ENCODE assay signal across 14 cellular contexts in genomic region chr2:11547912-11548497, GRCh38. TPM values are rescaled to one million over a fixed set of nuclear protein-coding genes. Genes with fewer than 3 reads are reported as not detected.
DNase-seq lines count a peak whose midpoint lies in the region; ATAC-seq, FAIRE-seq and TF ChIP-seq lines count a peak whose summit lies in the region.
"Had no signal": no experiment of that assay in that cellular context is flagged by ENCODE, and none has a peak within 500 bp of the region (broad histone marks: within the 10 kb centered on the region; RNA-seq: fewer than 3 reads in every experiment).

No MANE protein-coding gene starts in this region.

- H3K9me3 Mint-ChIP-seq in WTC11: peaks cover 5% of the 10 kb centered on the region
- H3K9me3 Mint-ChIP-seq: CD8-positive, alpha-beta T cell had no signal

- FAIRE-seq in GM12891 (lab: Jason Lieb, UNC) (peak; percentile 55), urothelium cell line (lab: Jason Lieb, UNC) (peak; percentile 97), H54 (lab: Jason Lieb, UNC) (no peak)

- TF ChIP-seq CTCF in WTC11 (IDR thresholded peaks at IDR 0.05): no peak

- POLR2A ChIA-PET in WTC11 (lab: Charles Lee): interaction anchor here (0.6 to 1.0 kb wide), 2 partner anchors 8 to 41 kb away, joined by 3 to 6 read pairs; no protein-coding TSS in a partner anchor

- no peaks in the 10 kb centered on the region for H3K27me3 Mint-ChIP-seq in WTC11 (ENCODE audit: low read depth)

- DNase-seq in GM12891 (ENCODE audit: insufficient read length, low spot score): no peak
- no peak for DNase-seq in WTC11 (ENCODE audit: low spot score)
- peak; percentile 16 for DNase-seq in left lobe of liver (ENCODE audit: low spot score)
- DNase-seq in urothelium cell line (ENCODE audit: low spot score): no peak
- no peak for DNase-seq in islet precursor cell
- no peak for DNase-seq in NCI-H2107 treated with DMSO at 0.1 percent for 48 hours (lab: John Stamatoyannopoulos, UW; ENCODE audit: unreplicated experiment)
- DNase-seq in H54 (ENCODE audit: insufficient read length, low spot score): no peak
- DNase-seq: 8988T; Calu3; CD8-positive, alpha-beta T cell; DMS79 treated with DMSO at 0.1 percent for 48 hours; GF-D8; GOT3 had no signal

- no peak for TF ChIP-seq POLR2A in GM12891 (IDR thresholded peaks at IDR 0.05; ENCODE audit: low read depth, low read length)
- no peak for TF ChIP-seq POLR2A in H54 (IDR thresholded peaks at IDR 0.05; ENCODE audit: low read depth, low read length)

- peak overlapping the region; percentile 11; the same call in 1 of the 2 replicates for H3K27ac Mint-ChIP-seq in WTC11
- H3K27ac Mint-ChIP-seq: B cell; CD8-positive, alpha-beta T cell had no signal

- ATAC-seq in WTC11: no peak
- no peak for ATAC-seq in left lobe of liver
- ATAC-seq: CD8-positive, alpha-beta T cell had no signal

- H3K4me1 Mint-ChIP-seq in WTC11: peaks cover 38% of the 10 kb centered on the region
- H3K4me1 Mint-ChIP-seq: B cell had no signal

- H3K36me3 Mint-ChIP-seq in WTC11: peaks cover 4% of the 10 kb centered on the region; the same call in 1 of the 2 replicates
- H3K36me3 Mint-ChIP-seq: CD8-positive, alpha-beta T cell had no signal

- CTCF ChIA-PET in WTC11 (lab: Charles Lee): interaction anchor here (0.6 to 1.7 kb wide), 4 partner anchors 10 to 68 kb away, joined by 3 to 6 read pairs (median 4); no protein-coding TSS in a partner anchor

- no peak overlapping the region for H3K4me3 Mint-ChIP-seq in WTC11
- H3K4me3 Mint-ChIP-seq: B cell; CD8-positive, alpha-beta T cell had no signal

TF ChIP-seq in GM12891, 5 proteins besides CTCF, POLR2A, EP300 and RAD21:
- TF ChIP-seq TAF1 (IDR thresholded peaks at IDR 0.05; ENCODE audit: low read depth, low read length) (no peak), POLR2AphosphoS5 (IDR thresholded peaks at IDR 0.05; ENCODE audit: low read depth, low read length) (no peak), POU2F2 (IDR thresholded peaks at IDR 0.05; ENCODE audit: low read depth, low read length) (no peak), SPI1 (IDR thresholded peaks at IDR 0.05; ENCODE audit: low read depth, low read length) (no peak), PAX5 (IDR thresholded peaks at IDR 0.05; ENCODE audit: insufficient read depth, low read length, severe bottlenecking) (no peak)

TF ChIP-seq in WTC11, 78 proteins besides CTCF, POLR2A, EP300 and RAD21:
- TF ChIP-seq NFYB (CRISPR knock-in tag; conservative IDR thresholded peaks at IDR 0.05; ENCODE audit: low read depth) (no peak), HMGA2 (CRISPR knock-in tag; IDR thresholded peaks at IDR 0.05) (no peak), ZNF121 (CRISPR knock-in tag; IDR thresholded peaks at IDR 0.05) (peak; percentile 97), ZBTB43 (CRISPR knock-in tag; IDR thresholded peaks at IDR 0.05) (no peak), SP1 (CRISPR knock-in tag; conservative IDR thresholded peaks at IDR 0.05) (no peak)

RNA-seq across cellular contexts. Expression of gene GREB1, which starts 14.2 kb away (rescaled TPM):
- 0.13 TPM for polyA plus RNA-seq in GM12891 (2012; ENCODE audit: low read depth, missing spikeins)
- total RNA-seq in WTC11 (2021) (31.9 to 35.7 TPM (median 34.4 TPM) in 3 replicates), left lobe of liver (22.4 TPM)
